In the genomic region with DNA sequence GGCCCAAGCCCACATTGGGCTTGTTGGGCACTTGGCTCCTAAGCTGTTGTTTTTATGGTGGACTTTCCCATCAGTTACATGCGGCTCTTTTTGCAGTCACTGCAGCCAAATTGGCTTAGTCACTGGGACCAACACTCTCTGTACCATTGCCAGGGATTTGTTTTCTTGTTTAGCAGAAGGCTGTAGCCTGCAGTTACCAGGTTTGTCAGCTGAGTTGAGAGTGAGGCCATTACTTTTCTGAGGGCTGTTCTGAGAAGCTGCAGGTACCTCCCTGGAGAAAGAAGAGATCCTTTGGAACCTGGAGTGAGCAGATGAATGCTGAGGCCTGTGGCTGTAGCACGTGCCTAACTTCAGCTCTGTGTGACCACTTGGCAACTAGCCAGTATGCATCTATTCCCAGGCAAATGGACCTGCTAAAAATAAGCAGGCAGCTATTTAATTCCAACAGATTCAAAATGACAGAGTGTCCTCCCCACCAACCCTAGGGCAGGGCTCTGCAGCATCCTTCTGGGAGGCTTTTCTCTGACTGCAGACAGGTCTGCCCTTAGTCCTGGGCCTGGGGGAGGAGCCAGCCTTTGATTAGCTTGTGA, we compare ENCODE assay signal across 8 cellular contexts. TPM values are rescaled to one million over a fixed set of nuclear protein-coding genes. Genes with fewer than 3 reads are reported as not detected.
A peak's percentile ranks its signal among the peaks of the same experiment; 100 is the strongest.
DNase-seq lines count a peak whose midpoint lies in the region; ATAC-seq, FAIRE-seq and TF ChIP-seq lines count a peak whose summit lies in the region.

No MANE protein-coding gene starts in this region.

- CTCF ChIA-PET in HepG2 (lab: Yijun Ruan, JAX; ENCODE audit: low intra/inter-chr PET ratio, low total read pairs): no interaction called here

- H3K4me3 ChIP-seq in bronchial epithelial cell (ENCODE audit: low read depth, low read length) (no peak overlapping the region), HepG2 (replicated peaks in 1 of 3; ENCODE audit: insufficient read depth in 1 of 3, low read depth in 2 of 3, low read length in 3 of 3) (no peak overlapping the region)

- TF ChIP-seq CTCF in bronchial epithelial cell (IDR thresholded peaks at IDR 0.05; ENCODE audit: insufficient read depth, low read length, severe bottlenecking): no peak
- no peak for TF ChIP-seq CTCF in HepG2 (CRISPR knock-in tag; IDR thresholded peaks at IDR 0.05)

- BruUV-seq in HepG2 (replicated peaks; lab: Mats Ljungman, UMichigan): no TSS peak

- H4K20me1 ChIP-seq in HepG2 (ENCODE audit: insufficient read depth, low read length): peaks cover 70% of the 10 kb centered on the region

- H3K9ac ChIP-seq in HepG2 (ENCODE audit: insufficient read depth, low read depth, low read length): no peak overlapping the region

- H3K27me3 ChIP-seq in bronchial epithelial cell (ENCODE audit: control insufficient read depth, insufficient read depth, low read length) (no peaks in the 10 kb centered on the region), HepG2 (ENCODE audit: control insufficient read depth in 1 of 2, insufficient read depth in 2 of 2, low read length in 2 of 2) (no peaks in the 10 kb centered on the region)

- in situ Hi-C loops in HepG2 (cut with HindIII; ENCODE audit: extremely low pct_ligation_motif_present, low pct_unique_long_range_greater_than_20kb): no loop called here

- peaks cover 49% of the 10 kb centered on the region for H3K4me1 ChIP-seq in HepG2 (ENCODE audit: insufficient read depth, low read length)

- no peak overlapping the region for H3K4me2 ChIP-seq in HepG2 (ENCODE audit: low read depth, low read length)

- ATAC-seq in Right ventricle myocardium inferior (peak; percentile 71), HepG2 (no peak), GM18873 (IDR thresholded peaks at IDR 0.05; ENCODE audit: low FRiP score, unreplicated experiment) (no peak), HG02610 (IDR thresholded peaks at IDR 0.05; ENCODE audit: unreplicated experiment) (no peak)

- peaks cover 96% of the 10 kb centered on the region for H3K79me2 ChIP-seq in HepG2 (ENCODE audit: insufficient read depth, low read length)

- peak overlapping the region; percentile 15 for H3K27ac ChIP-seq in HepG2 (ENCODE audit: extremely low read length, insufficient read depth, low read length)

- peak; percentile 28 for FAIRE-seq in bronchial epithelial cell (lab: Jason Lieb, UNC)
- FAIRE-seq in HepG2 (lab: Jason Lieb, UNC): no peak

- DNase-seq in Right ventricle myocardium inferior (ENCODE audit: missing footprints): no peak
- DNase-seq in cardiac septum (ENCODE audit: low spot score): no peak
- DNase-seq in bronchial epithelial cell (ENCODE audit: low read depth): no peak
- no peak for DNase-seq in HepG2 (ENCODE audit: low spot score)
- DNase-seq in DMS153 (lab: John Stamatoyannopoulos, UW): no peak
- DNase-seq in T-helper 1 cell: no peak

- intact Hi-C loops in Right ventricle myocardium inferior (cut with DNase I) (no loop called here), cardiac septum (cut with DNase I) (loop anchor here (1.0 kb wide), 1 partner anchor 11 kb away; no protein-coding TSS in a partner anchor), HepG2 (cut with micrococcal nuclease; ENCODE audit: unreplicated experiment) (no loop called here)

- H3K36me3 ChIP-seq in bronchial epithelial cell (ENCODE audit: control insufficient read depth, insufficient read depth, low read length) (peaks cover 2% of the 10 kb centered on the region), HepG2 (replicated peaks in 1 of 2; ENCODE audit: control insufficient read depth in 1 of 2, insufficient read depth in 2 of 2, low read length in 2 of 2) (peaks cover 11 to 25% of the 10 kb centered on the region in 2 experiments; a peak in 4 of 5 replicates)

- TF ChIP-seq RAD21 in HepG2 (CRISPR knock-in tag; IDR thresholded peaks at IDR 0.05): no peak

- H3K9me3 ChIP-seq in HepG2 (ENCODE audit: low read length): no peaks in the 10 kb centered on the region

- TF ChIP-seq POLR2A in HepG2 (IDR thresholded peaks at IDR 0.05; ENCODE audit: insufficient read depth in 1 of 2, low read depth in 2 of 2, low read length in 2 of 2): no peak

- no peak overlapping the region for H2AFZ ChIP-seq in HepG2 (ENCODE audit: low read length)

- WGBS in HepG2 (ENCODE audit: low lambda C conversion rate): 56% methylated on average over 2 of the region's 2 CpGs

- POLR2A ChIA-PET in HepG2 (lab: Yijun Ruan, JAX): interaction anchor here (1.2 to 4.0 kb wide), 2 partner anchors 9 to 12 kb away, joined by 5 to 30 read pairs; a partner anchor contains a TSS

- TF ChIP-seq EP300 in HepG2 (IDR thresholded peaks at IDR 0.05; ENCODE audit: low read depth in 2 of 2, low read length in 2 of 2) (no peak), HepG2 (CRISPR knock-in tag; IDR thresholded peaks at IDR 0.05; ENCODE audit: borderline replicate concordance) (no peak)

TF ChIP-seq in HepG2, 621 proteins besides CTCF, POLR2A, EP300 and RAD21 (continues in another document):
- TF ChIP-seq NBN (conservative IDR thresholded peaks at IDR 0.05) (no peak), LCORL (IDR thresholded peaks at IDR 0.05) (0 out of 2 replicates have a peak, but pooled peaks have one; percentile 9), LCORL (CRISPR knock-in tag; IDR thresholded peaks at IDR 0.05) (no peak), ZSCAN29 (CRISPR knock-in tag; conservative IDR thresholded peaks at IDR 0.05) (no peak), ZMYM4 (CRISPR knock-in tag; IDR thresholded peaks at IDR 0.05) (no peak), RFX3 (CRISPR knock-in tag; IDR thresholded peaks at IDR 0.05) (no peak), TARDBP (CRISPR knock-in tag; IDR thresholded peaks at IDR 0.05) (no peak), RBM22 (optimal IDR thresholded peaks at IDR 0.05; ENCODE audit: low read length) (peak; percentile 21)
- TF ChIP-seq, protein P1, sequence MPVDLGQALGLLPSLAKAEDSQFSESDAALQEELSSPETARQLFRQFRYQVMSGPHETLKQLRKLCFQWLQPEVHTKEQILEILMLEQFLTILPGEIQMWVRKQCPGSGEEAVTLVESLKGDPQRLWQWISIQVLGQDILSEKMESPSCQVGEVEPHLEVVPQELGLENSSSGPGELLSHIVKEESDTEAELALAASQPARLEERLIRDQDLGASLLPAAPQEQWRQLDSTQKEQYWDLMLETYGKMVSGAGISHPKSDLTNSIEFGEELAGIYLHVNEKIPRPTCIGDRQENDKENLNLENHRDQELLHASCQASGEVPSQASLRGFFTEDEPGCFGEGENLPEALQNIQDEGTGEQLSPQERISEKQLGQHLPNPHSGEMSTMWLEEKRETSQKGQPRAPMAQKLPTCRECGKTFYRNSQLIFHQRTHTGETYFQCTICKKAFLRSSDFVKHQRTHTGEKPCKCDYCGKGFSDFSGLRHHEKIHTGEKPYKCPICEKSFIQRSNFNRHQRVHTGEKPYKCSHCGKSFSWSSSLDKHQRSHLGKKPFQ (CRISPR knock-in tag; IDR thresholded peaks at IDR 0.05; ENCODE audit: insufficient replicate concordance): no peak
- TF ChIP-seq, protein P2, sequence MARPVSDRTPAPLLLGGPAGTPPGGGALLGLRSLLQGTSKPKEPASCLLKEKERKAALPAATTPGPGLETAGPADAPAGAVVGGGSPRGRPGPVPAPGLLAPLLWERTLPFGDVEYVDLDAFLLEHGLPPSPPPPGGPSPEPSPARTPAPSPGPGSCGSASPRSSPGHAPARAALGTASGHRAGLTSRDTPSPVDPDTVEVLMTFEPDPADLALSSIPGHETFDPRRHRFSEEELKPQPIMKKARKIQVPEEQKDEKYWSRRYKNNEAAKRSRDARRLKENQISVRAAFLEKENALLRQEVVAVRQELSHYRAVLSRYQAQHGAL (CRISPR knock-in tag; IDR thresholded peaks at IDR 0.05; ENCODE audit: not compliant biosample characterization): no peak
- TF ChIP-seq, protein P3, sequence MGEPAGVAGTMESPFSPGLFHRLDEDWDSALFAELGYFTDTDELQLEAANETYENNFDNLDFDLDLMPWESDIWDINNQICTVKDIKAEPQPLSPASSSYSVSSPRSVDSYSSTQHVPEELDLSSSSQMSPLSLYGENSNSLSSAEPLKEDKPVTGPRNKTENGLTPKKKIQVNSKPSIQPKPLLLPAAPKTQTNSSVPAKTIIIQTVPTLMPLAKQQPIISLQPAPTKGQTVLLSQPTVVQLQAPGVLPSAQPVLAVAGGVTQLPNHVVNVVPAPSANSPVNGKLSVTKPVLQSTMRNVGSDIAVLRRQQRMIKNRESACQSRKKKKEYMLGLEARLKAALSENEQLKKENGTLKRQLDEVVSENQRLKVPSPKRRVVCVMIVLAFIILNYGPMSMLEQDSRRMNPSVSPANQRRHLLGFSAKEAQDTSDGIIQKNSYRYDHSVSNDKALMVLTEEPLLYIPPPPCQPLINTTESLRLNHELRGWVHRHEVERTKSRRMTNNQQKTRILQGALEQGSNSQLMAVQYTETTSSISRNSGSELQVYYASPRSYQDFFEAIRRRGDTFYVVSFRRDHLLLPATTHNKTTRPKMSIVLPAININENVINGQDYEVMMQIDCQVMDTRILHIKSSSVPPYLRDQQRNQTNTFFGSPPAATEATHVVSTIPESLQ (CRISPR knock-in tag; conservative IDR thresholded peaks at IDR 0.05): no peak

RNA-seq across cellular contexts. Expression of a gene that starts 12.9 kb away (rescaled TPM):
- total RNA-seq in Right ventricle myocardium inferior (226 TPM), cardiac septum (108 TPM), bronchial epithelial cell (20.4 and 30.0 TPM in 2 replicates), HepG2 (2016; rRNA removed; fragmentation: Illumina TruSeq; extraction: Trizol) (46.4 and 101 TPM in 2 replicates)
- 18.6 and 20.2 TPM in 2 replicates for total RNA-seq in HepG2 (2016; cell fraction: cytosol; rRNA removed; fragmentation: Illumina TruSeq; extraction: Trizol; ENCODE audit: low read depth)
- total RNA-seq in HepG2 (2016; cell fraction: insoluble cytoplasmic fraction; rRNA removed; fragmentation: Illumina TruSeq; extraction: Trizol): 43.3 and 95.2 TPM in 2 replicates
- 44.9 and 47.5 TPM in 2 replicates for total RNA-seq in HepG2 (2016; cell fraction: membrane; rRNA removed; fragmentation: Illumina TruSeq; extraction: Trizol)
- 119 and 142 TPM in 2 replicates for total RNA-seq in HepG2 (2016; cell fraction: nucleus; rRNA removed; fragmentation: Illumina TruSeq; extraction: Trizol)
- 131 and 136 TPM in 2 replicates for polyA plus RNA-seq in HepG2 (2011; rRNA removed)
- polyA plus RNA-seq in HepG2 (2011; cell fraction: cytosol; rRNA removed): 93.5 and 109 TPM in 2 replicates
- 234 and 300 TPM in 2 replicates for polyA plus RNA-seq in HepG2 (2011; cell fraction: nucleus; rRNA removed)
- 66.3 and 68.8 TPM in 2 replicates for polyA plus RNA-seq in HepG2 (2012)
- 8.4 and 10.9 TPM in 2 replicates for polyA plus RNA-seq in HepG2 (2016; cell fraction: cytosol; fragmentation: Illumina TruSeq; extraction: Trizol; ENCODE audit: low read depth)
- 34.0 and 34.5 TPM in 2 replicates for polyA plus RNA-seq in HepG2 (2016; cell fraction: insoluble cytoplasmic fraction; fragmentation: Illumina TruSeq; extraction: Trizol; ENCODE audit: low read depth)
- polyA plus RNA-seq in HepG2 (2016; cell fraction: membrane; fragmentation: Illumina TruSeq; extraction: Trizol; ENCODE audit: low read depth): 17.7 and 18.8 TPM in 2 replicates
- 141 and 146 TPM in 2 replicates for polyA plus RNA-seq in HepG2 (2016; cell fraction: nucleus; fragmentation: Illumina TruSeq; extraction: Trizol; ENCODE audit: insufficient read depth, low read depth)
- 127 and 335 TPM in 2 replicates for polyA minus RNA-seq in HepG2 (2011; rRNA and poly(A)+ RNA removed; ENCODE audit: low replicate concordance)
- polyA minus RNA-seq in HepG2 (2011; cell fraction: cytosol; rRNA and poly(A)+ RNA removed): 101 and 127 TPM in 2 replicates
- 78.2 and 99.9 TPM in 2 replicates for polyA minus RNA-seq in HepG2 (2011; cell fraction: nucleus; rRNA and poly(A)+ RNA removed)
